Comparison of ENCODE assay signal across 26 cellular contexts in the genomic region with DNA sequence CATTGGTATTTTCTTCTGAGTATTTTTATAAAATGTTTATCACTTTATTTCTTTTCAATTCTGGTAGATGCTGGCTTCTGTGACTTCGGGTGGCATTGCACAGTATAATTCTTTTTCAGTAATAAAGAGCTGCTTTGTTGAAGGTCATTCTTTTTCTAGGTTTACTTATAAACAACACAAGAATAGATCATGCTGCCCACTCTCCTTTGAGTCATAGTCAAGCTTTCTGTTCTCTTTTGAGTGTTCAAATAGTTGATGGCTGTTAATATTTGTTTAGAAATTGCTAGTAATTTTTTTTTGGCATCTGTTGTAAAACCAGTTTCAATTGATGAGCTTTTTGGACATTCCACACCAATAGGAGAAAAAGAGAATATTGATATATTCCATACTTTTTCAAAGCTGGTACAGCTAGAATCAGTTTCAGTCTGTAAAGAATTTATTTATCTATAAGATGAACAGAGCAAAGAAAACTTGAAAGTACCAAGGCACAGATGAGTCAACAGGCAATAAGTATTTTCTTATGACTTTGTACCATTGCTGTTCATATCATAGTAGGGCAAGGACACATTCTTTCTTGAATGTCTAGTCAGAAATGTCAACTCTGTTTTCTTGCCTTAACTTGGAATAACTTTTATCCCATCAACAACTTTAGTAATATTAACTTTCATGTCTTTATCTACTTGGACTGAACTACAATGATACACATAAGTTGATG.
DNase-seq lines count a peak whose midpoint lies in the region; ATAC-seq, FAIRE-seq and TF ChIP-seq lines count a peak whose summit lies in the region.
"Had no signal": no experiment of that assay in that cellular context is flagged by ENCODE, and none has a peak within 500 bp of the region (broad histone marks: within the 10 kb centered on the region; RNA-seq: fewer than 3 reads in every experiment).

No MANE protein-coding gene starts in this region.

- intact Hi-C loops in activated CD4-positive, alpha-beta T cell treated with anti-CD3 and anti-CD28 coated beads, Interleukin-2, amount 10 ng/mL, durations not matched to agents 24 days and 14 days (cut with micrococcal nuclease), result no loop called here
- intact Hi-C loops in left ventricle myocardium superior (cut with micrococcal nuclease), result no loop called here

- no peak for TF ChIP-seq EP300 in tibial nerve (IDR thresholded peaks at IDR 0.05)

- no peaks in the 10 kb centered on the region for H3K4me1 Mint-ChIP-seq in activated CD4-positive, alpha-beta T cell treated with anti-CD3 and anti-CD28 coated beads, Interleukin-2, amount 10 ng/mL, durations not matched to agents 24 days and 14 days
- H3K4me1 Mint-ChIP-seq: B cell; GM23338; stimulated activated effector memory CD8-positive, alpha-beta T cell treated with anti-CD3 and anti-CD28 coated beads, Interleukin-12 subunit alpha, Interleukin-12 subunit beta, amount 100 ng/mL, for 72 hours had no signal

- H3K27ac ChIP-seq in tibial nerve, result peak overlapping the region; percentile 15 to 80 (median 56)
- no peak overlapping the region for H3K27ac ChIP-seq in small intestine (ENCODE audit: low read depth in 1 of 2, low read length in 1 of 2)
- H3K27ac ChIP-seq: 22Rv1, esophagus squamous epithelium, left ventricle myocardium inferior, thoracic aorta had no signal

- DNase-seq in activated CD4-positive, alpha-beta T cell treated with anti-CD3 and anti-CD28 coated beads, Interleukin-2, amount 10 ng/mL, durations not matched to agents 24 days and 14 days, result peak; percentile 1
- DNase-seq in activated CD4-positive, alpha-beta T cell treated with anti-CD3 and anti-CD28 coated beads, Interleukin-2, amount 50 U/mL, for 48 hours, result no peak
- DNase-seq in tibial nerve (ENCODE audit: low spot score in 2 of 2), result no peak
- DNase-seq in small intestine, result no peak
- DNase-seq in left ventricle myocardium superior, result no peak
- DNase-seq in DMS153 (lab: John Stamatoyannopoulos, UW), result no peak
- DNase-seq: activated CD4-positive, alpha-beta T cell treated with anti-CD3 and anti-CD28 coated beads for 4 hours; activated CD8-positive, alpha-beta memory T cell treated with anti-CD3 and anti-CD28 coated beads, Interleukin-2, amount 50 U/mL, for 48 hours; activated gamma-delta T cell; amygdala; Calu3; caudate nucleus; esophagus squamous epithelium; left ventricle myocardium inferior; NCI-H1092; NCI-H2107; NCI-H524; retina; SW 1271 had no signal

- WGBS in tibial nerve, 2 donors, result 42 to 55% methylated on average over 1 of the region's 1 CpG
- 67 to 79% (median 77%) methylated on average over 1 of the region's 1 CpG for WGBS in small intestine, 3 donors

- H3K4me1 ChIP-seq in tibial nerve (peaks cover 0 to 16% (median 0%) of the 10 kb centered on the region in 4 donors), small intestine (ENCODE audit: control insufficient read depth in 2 of 2, insufficient read depth in 1 of 2, low read depth in 1 of 2, low read length in 1 of 2) (no peaks in the 10 kb centered on the region)
- H3K4me1 ChIP-seq: esophagus squamous epithelium, left ventricle myocardium inferior had no signal

- H3K9me3 Mint-ChIP-seq in activated CD4-positive, alpha-beta T cell treated with anti-CD3 and anti-CD28 coated beads, Interleukin-2, amount 10 ng/mL, durations not matched to agents 24 days and 14 days, result no peaks in the 10 kb centered on the region

- H3K4me3 ChIP-seq in tibial nerve, result no peak overlapping the region
- no peak overlapping the region for H3K4me3 ChIP-seq in small intestine (ENCODE audit: low read depth in 1 of 2, low read length in 2 of 2)
- H3K4me3 ChIP-seq: esophagus squamous epithelium, GM23338, left ventricle myocardium inferior, thoracic aorta had no signal

- no peaks in the 10 kb centered on the region for H3K36me3 ChIP-seq in tibial nerve
- H3K36me3 ChIP-seq in small intestine (ENCODE audit: control insufficient read depth in 2 of 2, insufficient read depth in 2 of 2, low read length in 2 of 2), result no peaks in the 10 kb centered on the region
- H3K36me3 ChIP-seq: esophagus squamous epithelium, left ventricle myocardium inferior, thoracic aorta had no signal

- no peak for TF ChIP-seq CTCF in tibial nerve (IDR thresholded peaks at IDR 0.05)

- no peak for TF ChIP-seq POLR2A in tibial nerve (IDR thresholded peaks at IDR 0.05)

- H3K9me3 ChIP-seq in tibial nerve, result no peaks in the 10 kb centered on the region
- no peaks in the 10 kb centered on the region for H3K9me3 ChIP-seq in small intestine (ENCODE audit: control insufficient read depth, low read depth)
- H3K9me3 ChIP-seq: esophagus squamous epithelium, left ventricle myocardium inferior, thoracic aorta had no signal

- no peaks in the 10 kb centered on the region for H3K36me3 Mint-ChIP-seq in activated CD4-positive, alpha-beta T cell treated with anti-CD3 and anti-CD28 coated beads, Interleukin-2, amount 10 ng/mL, durations not matched to agents 24 days and 14 days (ENCODE audit: low read depth)
- H3K36me3 Mint-ChIP-seq: stimulated activated effector memory CD8-positive, alpha-beta T cell treated with anti-CD3 and anti-CD28 coated beads, Interleukin-12 subunit alpha, Interleukin-12 subunit beta, amount 100 ng/mL, for 72 hours had no signal

- H3K27me3 ChIP-seq in tibial nerve (no peaks in the 10 kb centered on the region), small intestine (ENCODE audit: control insufficient read depth in 2 of 2, insufficient read depth in 2 of 2, low read length in 2 of 2) (no peaks in the 10 kb centered on the region)
- H3K27me3 ChIP-seq: esophagus squamous epithelium had no signal

- FAIRE-seq in small intestine (lab: Jason Lieb, UNC), result no peak

- ATAC-seq in HG02610 (IDR thresholded peaks at IDR 0.05; ENCODE audit: unreplicated experiment) (peak; percentile 75), HG03139 (IDR thresholded peaks at IDR 0.05; ENCODE audit: unreplicated experiment) (peak; percentile 60), left ventricle myocardium superior (no peak)
- ATAC-seq: GM23338; stimulated activated effector memory CD8-positive, alpha-beta T cell treated with anti-CD3 and anti-CD28 coated beads, Interleukin-12 subunit alpha, Interleukin-12 subunit beta, amount 100 ng/mL, for 72 hours had no signal

- no peaks in the 10 kb centered on the region for H3K27me3 Mint-ChIP-seq in activated CD4-positive, alpha-beta T cell treated with anti-CD3 and anti-CD28 coated beads, Interleukin-2, amount 10 ng/mL, durations not matched to agents 24 days and 14 days
- H3K27me3 Mint-ChIP-seq: B cell had no signal

- H3K27ac Mint-ChIP-seq in activated CD4-positive, alpha-beta T cell treated with anti-CD3 and anti-CD28 coated beads, Interleukin-2, amount 10 ng/mL, durations not matched to agents 24 days and 14 days, result no peak overlapping the region
- H3K27ac Mint-ChIP-seq: GM23338; stimulated activated effector memory CD8-positive, alpha-beta T cell treated with anti-CD3 and anti-CD28 coated beads, Interleukin-12 subunit alpha, Interleukin-12 subunit beta, amount 100 ng/mL, for 72 hours had no signal

- no peak overlapping the region for H3K4me3 Mint-ChIP-seq in activated CD4-positive, alpha-beta T cell treated with anti-CD3 and anti-CD28 coated beads, Interleukin-2, amount 10 ng/mL, durations not matched to agents 24 days and 14 days
- H3K4me3 Mint-ChIP-seq: B cell; GM23338; stimulated activated effector memory CD8-positive, alpha-beta T cell treated with anti-CD3 and anti-CD28 coated beads, Interleukin-12 subunit alpha, Interleukin-12 subunit beta, amount 100 ng/mL, for 72 hours had no signal

Comparison
In these comparisons a context has a peak if more than half of its experiments do, and no peak if none do; other contexts are left out.
1. H3K27ac ChIP-seq: peak in tibial nerve (4 of 4); none in small intestine (0 of 2).